ENCODE assay signal across 1 cellular context in the genomic region with DNA sequence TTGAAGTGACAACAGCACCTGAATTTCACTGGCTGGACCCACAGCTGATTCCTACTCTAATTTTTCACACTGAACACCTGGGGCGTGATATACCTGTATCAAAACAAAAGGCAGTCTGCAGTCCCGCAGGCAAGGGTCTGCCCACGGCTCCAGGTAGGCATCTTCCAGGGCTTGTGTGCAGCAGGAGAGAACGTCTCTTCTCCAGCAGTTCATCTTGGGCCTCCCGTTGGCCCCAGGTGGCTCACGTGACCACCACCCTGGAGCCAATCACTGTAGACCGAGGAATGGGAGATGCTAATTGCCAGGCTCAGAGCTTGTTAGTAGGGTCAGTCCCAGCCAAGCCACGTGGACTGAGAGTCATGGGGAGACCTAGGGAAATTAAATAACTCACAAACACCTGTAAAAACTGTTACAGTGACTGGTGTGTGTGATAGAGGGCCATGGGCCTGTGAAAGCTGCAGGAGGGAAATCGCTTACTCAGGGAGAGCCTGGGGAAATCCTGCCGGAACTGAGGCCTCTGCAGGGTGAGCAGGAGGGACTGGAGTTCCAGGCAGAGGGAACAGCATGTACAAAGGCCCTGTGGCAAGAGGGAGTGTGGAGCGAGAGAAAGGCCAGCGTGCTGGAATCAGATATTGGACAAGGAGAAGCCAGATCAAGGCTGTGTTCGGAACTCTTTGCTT.
TF ChIP-seq lines count a peak whose summit lies in the region.

No MANE protein-coding gene starts in this region.

TF ChIP-seq in H1, 55 proteins besides CTCF, POLR2A, EP300 and RAD21:
- TF ChIP-seq, protein P1, sequence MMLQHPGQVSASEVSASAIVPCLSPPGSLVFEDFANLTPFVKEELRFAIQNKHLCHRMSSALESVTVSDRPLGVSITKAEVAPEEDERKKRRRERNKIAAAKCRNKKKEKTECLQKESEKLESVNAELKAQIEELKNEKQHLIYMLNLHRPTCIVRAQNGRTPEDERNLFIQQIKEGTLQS (IDR thresholded peaks at IDR 0.05; ENCODE audit: insufficient read depth, low read depth, low read length): no peak
